Comparison of ENCODE assay signal across 1 cellular context in the genomic region with DNA sequence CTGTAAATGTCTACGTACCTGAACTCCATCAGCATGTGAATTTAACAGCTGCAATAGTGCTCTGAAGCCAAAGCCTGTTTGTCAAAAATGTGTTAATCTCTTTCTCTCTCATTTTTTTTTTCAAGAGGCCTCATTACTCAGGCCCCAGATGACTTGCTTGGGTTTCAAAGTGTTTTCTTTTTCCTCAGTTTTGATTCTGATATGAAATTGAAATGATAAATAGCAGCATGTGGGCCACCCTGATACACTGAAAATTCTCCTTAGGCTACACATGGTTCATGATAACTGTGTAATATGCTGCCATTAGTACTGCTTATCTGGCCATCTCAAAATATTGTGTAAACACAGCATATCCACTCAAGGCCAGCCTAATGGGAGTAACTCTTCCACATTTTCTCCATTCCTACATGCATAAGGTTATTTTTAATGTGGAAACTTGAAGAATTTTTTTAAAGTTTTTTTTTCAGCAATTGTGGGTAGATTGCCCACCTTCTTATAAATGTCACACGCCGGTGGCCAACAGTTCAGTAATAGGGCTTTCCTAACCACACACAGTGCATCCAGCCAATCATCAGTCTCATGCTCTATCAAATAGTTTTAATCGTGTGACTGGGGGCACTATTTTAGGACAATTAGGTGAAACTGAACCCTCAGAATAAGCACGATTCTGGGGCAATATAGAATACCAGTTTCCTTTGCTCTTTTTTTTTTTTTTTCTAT.
TF ChIP-seq lines count a peak whose summit lies in the region.

No MANE protein-coding gene starts in this region.

TF ChIP-seq in HepG2, 621 proteins besides CTCF, POLR2A, EP300 and RAD21 (continues in another document):
- no peak for TF ChIP-seq NR2F6 (IDR thresholded peaks at IDR 0.05)
- TF ChIP-seq NR2F6 (CRISPR knock-in tag; IDR thresholded peaks at IDR 0.05): no peak
- no peak for TF ChIP-seq FOXP1 (IDR thresholded peaks at IDR 0.05)
- TF ChIP-seq FOXP1 (CRISPR knock-in tag; IDR thresholded peaks at IDR 0.05): 0 out of 2 replicates have a peak, but pooled peaks have one; percentile 18
- TF ChIP-seq, protein P1, sequence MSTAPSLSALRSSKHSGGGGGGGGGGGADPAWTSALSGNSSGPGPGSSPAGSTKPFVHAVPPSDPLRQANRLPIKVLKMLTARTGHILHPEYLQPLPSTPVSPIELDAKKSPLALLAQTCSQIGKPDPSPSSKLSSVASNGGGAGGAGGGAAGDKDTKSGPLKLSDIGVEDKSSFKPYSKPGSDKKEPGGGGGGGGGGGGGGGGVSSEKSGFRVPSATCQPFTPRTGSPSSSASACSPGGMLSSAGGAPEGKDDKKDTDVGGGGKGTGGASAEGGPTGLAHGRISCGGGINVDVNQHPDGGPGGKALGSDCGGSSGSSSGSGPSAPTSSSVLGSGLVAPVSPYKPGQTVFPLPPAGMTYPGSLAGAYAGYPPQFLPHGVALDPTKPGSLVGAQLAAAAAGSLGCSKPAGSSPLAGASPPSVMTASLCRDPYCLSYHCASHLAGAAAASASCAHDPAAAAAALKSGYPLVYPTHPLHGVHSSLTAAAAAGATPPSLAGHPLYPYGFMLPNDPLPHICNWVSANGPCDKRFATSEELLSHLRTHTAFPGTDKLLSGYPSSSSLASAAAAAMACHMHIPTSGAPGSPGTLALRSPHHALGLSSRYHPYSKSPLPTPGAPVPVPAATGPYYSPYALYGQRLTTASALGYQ (CRISPR knock-in tag; IDR thresholded peaks at IDR 0.05): no peak
- no peak for TF ChIP-seq ZNF138 (CRISPR knock-in tag; IDR thresholded peaks at IDR 0.05; ENCODE audit: low read depth)
- peak; percentile 23; the same call in 1 of the 2 replicates for TF ChIP-seq SALL1 (CRISPR knock-in tag; IDR thresholded peaks at IDR 0.05)
- TF ChIP-seq, protein P2, sequence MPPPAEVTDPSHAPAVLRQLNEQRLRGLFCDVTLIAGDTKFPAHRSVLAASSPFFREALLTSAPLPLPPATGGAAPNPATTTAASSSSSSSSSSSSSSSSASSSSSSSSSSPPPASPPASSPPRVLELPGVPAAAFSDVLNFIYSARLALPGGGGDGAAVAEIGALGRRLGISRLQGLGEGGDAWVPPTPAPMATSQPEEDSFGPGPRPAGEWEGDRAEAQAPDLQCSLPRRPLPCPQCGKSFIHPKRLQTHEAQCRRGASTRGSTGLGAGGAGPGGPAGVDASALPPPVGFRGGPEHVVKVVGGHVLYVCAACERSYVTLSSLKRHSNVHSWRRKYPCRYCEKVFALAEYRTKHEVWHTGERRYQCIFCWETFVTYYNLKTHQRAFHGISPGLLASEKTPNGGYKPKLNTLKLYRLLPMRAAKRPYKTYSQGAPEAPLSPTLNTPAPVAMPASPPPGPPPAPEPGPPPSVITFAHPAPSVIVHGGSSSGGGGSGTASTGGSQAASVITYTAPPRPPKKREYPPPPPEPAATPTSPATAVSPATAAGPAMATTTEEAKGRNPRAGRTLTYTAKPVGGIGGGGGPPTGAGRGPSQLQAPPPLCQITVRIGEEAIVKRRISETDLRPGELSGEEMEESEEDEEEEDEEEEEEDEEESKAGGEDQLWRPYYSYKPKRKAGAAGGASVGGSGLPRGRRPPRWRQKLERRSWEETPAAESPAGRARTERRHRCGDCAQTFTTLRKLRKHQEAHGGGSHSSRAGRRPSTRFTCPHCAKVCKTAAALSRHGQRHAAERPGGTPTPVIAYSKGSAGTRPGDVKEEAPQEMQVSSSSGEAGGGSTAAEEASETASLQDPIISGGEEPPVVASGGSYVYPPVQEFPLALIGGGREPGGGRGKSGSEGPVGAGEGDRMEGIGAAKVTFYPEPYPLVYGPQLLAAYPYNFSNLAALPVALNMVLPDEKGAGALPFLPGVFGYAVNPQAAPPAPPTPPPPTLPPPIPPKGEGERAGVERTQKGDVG (CRISPR knock-in tag; IDR thresholded peaks at IDR 0.05; ENCODE audit: borderline replicate concordance): no peak
- TF ChIP-seq SAFB2 (CRISPR knock-in tag; IDR thresholded peaks at IDR 0.05; ENCODE audit: borderline replicate concordance, low read depth): no peak
- TF ChIP-seq ZNF883 (CRISPR knock-in tag; IDR thresholded peaks at IDR 0.05; ENCODE audit: not compliant biosample characterization): no peak
- no peak for TF ChIP-seq ZNF20 (CRISPR knock-in tag; IDR thresholded peaks at IDR 0.05)
- TF ChIP-seq ZNF720 (CRISPR knock-in tag; IDR thresholded peaks at IDR 0.05): no peak
- TF ChIP-seq SNAPC2 (CRISPR knock-in tag; IDR thresholded peaks at IDR 0.05): no peak
- TF ChIP-seq, protein P3, sequence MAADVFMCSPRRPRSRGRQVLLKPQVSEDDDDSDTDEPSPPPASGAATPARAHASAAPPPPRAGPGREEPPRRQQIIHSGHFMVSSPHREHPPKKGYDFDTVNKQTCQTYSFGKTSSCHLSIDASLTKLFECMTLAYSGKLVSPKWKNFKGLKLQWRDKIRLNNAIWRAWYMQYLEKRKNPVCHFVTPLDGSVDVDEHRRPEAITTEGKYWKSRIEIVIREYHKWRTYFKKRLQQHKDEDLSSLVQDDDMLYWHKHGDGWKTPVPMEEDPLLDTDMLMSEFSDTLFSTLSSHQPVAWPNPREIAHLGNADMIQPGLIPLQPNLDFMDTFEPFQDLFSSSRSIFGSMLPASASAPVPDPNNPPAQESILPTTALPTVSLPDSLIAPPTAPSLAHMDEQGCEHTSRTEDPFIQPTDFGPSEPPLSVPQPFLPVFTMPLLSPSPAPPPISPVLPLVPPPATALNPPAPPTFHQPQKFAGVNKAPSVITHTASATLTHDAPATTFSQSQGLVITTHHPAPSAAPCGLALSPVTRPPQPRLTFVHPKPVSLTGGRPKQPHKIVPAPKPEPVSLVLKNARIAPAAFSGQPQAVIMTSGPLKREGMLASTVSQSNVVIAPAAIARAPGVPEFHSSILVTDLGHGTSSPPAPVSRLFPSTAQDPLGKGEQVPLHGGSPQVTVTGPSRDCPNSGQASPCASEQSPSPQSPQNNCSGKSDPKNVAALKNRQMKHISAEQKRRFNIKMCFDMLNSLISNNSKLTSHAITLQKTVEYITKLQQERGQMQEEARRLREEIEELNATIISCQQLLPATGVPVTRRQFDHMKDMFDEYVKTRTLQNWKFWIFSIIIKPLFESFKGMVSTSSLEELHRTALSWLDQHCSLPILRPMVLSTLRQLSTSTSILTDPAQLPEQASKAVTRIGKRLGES (CRISPR knock-in tag; IDR thresholded peaks at IDR 0.05; ENCODE audit: borderline replicate concordance): no peak
- TF ChIP-seq, protein P4, sequence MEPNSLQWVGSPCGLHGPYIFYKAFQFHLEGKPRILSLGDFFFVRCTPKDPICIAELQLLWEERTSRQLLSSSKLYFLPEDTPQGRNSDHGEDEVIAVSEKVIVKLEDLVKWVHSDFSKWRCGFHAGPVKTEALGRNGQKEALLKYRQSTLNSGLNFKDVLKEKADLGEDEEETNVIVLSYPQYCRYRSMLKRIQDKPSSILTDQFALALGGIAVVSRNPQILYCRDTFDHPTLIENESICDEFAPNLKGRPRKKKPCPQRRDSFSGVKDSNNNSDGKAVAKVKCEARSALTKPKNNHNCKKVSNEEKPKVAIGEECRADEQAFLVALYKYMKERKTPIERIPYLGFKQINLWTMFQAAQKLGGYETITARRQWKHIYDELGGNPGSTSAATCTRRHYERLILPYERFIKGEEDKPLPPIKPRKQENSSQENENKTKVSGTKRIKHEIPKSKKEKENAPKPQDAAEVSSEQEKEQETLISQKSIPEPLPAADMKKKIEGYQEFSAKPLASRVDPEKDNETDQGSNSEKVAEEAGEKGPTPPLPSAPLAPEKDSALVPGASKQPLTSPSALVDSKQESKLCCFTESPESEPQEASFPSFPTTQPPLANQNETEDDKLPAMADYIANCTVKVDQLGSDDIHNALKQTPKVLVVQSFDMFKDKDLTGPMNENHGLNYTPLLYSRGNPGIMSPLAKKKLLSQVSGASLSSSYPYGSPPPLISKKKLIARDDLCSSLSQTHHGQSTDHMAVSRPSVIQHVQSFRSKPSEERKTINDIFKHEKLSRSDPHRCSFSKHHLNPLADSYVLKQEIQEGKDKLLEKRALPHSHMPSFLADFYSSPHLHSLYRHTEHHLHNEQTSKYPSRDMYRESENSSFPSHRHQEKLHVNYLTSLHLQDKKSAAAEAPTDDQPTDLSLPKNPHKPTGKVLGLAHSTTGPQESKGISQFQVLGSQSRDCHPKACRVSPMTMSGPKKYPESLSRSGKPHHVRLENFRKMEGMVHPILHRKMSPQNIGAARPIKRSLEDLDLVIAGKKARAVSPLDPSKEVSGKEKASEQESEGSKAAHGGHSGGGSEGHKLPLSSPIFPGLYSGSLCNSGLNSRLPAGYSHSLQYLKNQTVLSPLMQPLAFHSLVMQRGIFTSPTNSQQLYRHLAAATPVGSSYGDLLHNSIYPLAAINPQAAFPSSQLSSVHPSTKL (CRISPR knock-in tag; IDR thresholded peaks at IDR 0.05): peak; percentile 25; the same call in 1 of the 2 replicates
- TF ChIP-seq ZSCAN20 (CRISPR knock-in tag; IDR thresholded peaks at IDR 0.05; ENCODE audit: borderline replicate concordance): no peak
- TF ChIP-seq, protein P5, sequence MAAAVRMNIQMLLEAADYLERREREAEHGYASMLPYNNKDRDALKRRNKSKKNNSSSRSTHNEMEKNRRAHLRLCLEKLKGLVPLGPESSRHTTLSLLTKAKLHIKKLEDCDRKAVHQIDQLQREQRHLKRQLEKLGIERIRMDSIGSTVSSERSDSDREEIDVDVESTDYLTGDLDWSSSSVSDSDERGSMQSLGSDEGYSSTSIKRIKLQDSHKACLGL (CRISPR knock-in tag; IDR thresholded peaks at IDR 0.05): no peak
- no peak for TF ChIP-seq MIXL1 (CRISPR knock-in tag; IDR thresholded peaks at IDR 0.05)
- no peak for TF ChIP-seq ZNF556 (CRISPR knock-in tag; IDR thresholded peaks at IDR 0.05; ENCODE audit: borderline replicate concordance)
- no peak for TF ChIP-seq RFXANK (CRISPR knock-in tag; IDR thresholded peaks at IDR 0.05)
- TF ChIP-seq NFRKB (IDR thresholded peaks at IDR 0.05): no peak
- peak; percentile 69; the same call in 1 of the 2 replicates for TF ChIP-seq FOXA3 (CRISPR knock-in tag; IDR thresholded peaks at IDR 0.05)
- TF ChIP-seq SRF (IDR thresholded peaks at IDR 0.05; ENCODE audit: low read depth, low read length): no peak
- TF ChIP-seq, protein P6, sequence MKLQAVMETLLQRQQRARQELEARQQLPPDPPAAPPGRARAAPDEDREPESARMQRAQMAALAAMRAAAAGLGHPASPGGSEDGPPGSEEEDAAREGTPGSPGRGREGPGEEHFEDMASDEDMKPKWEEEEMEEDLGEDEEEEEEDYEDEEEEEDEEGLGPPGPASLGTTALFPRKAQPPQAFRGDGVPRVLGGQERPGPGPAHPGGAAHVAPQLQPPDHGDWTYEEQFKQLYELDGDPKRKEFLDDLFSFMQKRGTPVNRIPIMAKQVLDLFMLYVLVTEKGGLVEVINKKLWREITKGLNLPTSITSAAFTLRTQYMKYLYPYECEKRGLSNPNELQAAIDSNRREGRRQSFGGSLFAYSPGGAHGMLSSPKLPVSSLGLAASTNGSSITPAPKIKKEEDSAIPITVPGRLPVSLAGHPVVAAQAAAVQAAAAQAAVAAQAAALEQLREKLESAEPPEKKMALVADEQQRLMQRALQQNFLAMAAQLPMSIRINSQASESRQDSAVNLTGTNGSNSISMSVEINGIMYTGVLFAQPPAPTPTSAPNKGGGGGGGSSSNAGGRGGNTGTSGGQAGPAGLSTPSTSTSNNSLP (IDR thresholded peaks at IDR 0.05; ENCODE audit: low read depth, low read length): peak; percentile 74
- no peak for TF ChIP-seq REPIN1 (CRISPR knock-in tag; IDR thresholded peaks at IDR 0.05; ENCODE audit: borderline replicate concordance, low read depth)
- TF ChIP-seq ARNT (IDR thresholded peaks at IDR 0.05): no peak
- TF ChIP-seq NFKB2 (CRISPR knock-in tag; IDR thresholded peaks at IDR 0.05; ENCODE audit: borderline replicate concordance): no peak
- TF ChIP-seq, protein P7, sequence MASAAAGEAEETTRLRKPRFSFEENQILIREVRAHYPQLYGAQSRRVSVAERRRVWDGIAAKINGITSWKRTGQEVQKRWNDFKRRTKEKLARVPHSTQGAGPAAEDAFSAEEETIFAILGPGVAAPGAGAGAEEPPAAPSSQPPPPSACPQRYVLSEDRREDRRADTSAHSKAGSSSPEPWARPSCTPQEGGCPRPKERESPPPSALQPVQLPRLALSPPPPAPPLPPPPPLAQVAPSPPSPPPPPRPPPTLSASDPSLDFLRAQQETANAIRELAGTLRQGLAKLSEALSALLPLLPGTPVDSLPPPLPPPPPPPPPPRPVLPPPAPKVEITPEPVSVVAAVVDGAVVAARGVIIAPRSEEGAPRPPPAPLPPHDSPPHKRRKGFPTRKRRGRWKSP (CRISPR knock-in tag; IDR thresholded peaks at IDR 0.05): no peak; the same call in 1 of the 2 replicates
- TF ChIP-seq, protein P8, sequence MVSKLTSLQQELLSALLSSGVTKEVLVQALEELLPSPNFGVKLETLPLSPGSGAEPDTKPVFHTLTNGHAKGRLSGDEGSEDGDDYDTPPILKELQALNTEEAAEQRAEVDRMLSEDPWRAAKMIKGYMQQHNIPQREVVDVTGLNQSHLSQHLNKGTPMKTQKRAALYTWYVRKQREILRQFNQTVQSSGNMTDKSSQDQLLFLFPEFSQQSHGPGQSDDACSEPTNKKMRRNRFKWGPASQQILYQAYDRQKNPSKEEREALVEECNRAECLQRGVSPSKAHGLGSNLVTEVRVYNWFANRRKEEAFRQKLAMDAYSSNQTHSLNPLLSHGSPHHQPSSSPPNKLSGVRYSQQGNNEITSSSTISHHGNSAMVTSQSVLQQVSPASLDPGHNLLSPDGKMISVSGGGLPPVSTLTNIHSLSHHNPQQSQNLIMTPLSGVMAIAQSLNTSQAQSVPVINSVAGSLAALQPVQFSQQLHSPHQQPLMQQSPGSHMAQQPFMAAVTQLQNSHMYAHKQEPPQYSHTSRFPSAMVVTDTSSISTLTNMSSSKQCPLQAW (CRISPR knock-in tag; IDR thresholded peaks at IDR 0.05): no peak
- no peak for TF ChIP-seq KLF6 (CRISPR knock-in tag; IDR thresholded peaks at IDR 0.05)
- TF ChIP-seq ZKSCAN5 (CRISPR knock-in tag; IDR thresholded peaks at IDR 0.05): no peak
- no peak for TF ChIP-seq NCOA5 (CRISPR knock-in tag; IDR thresholded peaks at IDR 0.05)
- no peak for TF ChIP-seq RXRB (CRISPR knock-in tag; IDR thresholded peaks at IDR 0.05; ENCODE audit: borderline replicate concordance)
- TF ChIP-seq, protein P9, sequence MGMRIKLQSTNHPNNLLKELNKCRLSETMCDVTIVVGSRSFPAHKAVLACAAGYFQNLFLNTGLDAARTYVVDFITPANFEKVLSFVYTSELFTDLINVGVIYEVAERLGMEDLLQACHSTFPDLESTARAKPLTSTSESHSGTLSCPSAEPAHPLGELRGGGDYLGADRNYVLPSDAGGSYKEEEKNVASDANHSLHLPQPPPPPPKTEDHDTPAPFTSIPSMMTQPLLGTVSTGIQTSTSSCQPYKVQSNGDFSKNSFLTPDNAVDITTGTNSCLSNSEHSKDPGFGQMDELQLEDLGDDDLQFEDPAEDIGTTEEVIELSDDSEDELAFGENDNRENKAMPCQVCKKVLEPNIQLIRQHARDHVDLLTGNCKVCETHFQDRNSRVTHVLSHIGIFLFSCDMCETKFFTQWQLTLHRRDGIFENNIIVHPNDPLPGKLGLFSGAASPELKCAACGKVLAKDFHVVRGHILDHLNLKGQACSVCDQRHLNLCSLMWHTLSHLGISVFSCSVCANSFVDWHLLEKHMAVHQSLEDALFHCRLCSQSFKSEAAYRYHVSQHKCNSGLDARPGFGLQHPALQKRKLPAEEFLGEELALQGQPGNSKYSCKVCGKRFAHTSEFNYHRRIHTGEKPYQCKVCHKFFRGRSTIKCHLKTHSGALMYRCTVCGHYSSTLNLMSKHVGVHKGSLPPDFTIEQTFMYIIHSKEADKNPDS (CRISPR knock-in tag; IDR thresholded peaks at IDR 0.05): peak; percentile 47; the same call in 1 of the 2 replicates
- TF ChIP-seq ZNF484 (CRISPR knock-in tag; IDR thresholded peaks at IDR 0.05; ENCODE audit: borderline replicate concordance, low read depth): no peak
